8 cellular contexts compared by ENCODE assay signal in the genomic region with DNA sequence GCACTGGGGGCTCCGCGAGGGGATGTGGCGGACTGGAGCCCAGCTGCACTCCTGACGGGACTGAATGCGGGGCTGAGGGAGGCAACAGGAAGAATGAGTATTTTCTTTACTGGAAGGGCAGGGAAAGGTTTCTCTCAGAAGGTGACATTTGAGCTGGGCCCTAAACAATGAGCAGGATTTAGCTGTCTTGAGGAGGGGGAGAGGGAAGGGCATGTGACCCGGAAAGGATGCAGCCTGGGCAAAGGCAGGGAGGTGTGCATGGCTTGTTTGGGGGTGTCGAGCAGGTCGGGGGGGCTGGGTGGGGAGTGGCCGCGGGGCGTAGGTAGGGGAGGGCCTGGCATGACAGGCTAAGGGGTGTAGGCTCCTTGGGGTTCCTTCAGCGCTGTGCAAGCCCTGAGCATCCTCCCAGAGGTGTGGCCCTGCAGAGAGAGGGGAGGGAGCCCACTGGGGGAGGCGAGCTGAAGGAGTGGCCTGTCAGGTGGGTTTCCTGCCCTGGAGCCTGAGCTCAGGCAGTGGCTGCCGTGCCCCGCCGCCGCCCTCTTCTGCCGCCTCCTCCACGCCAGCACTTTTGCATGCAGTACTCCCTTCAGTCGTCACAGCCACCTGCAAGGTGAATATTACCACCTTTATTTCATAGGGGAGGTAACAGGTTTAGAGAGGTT. TPM values are rescaled to one million over a fixed set of nuclear protein-coding genes. Genes with fewer than 3 reads are reported as not detected.
A peak's percentile ranks its signal among the peaks of the same experiment; 100 is the strongest.
DNase-seq lines count a peak whose midpoint lies in the region; FAIRE-seq and TF ChIP-seq lines count a peak whose summit lies in the region.

No MANE protein-coding gene starts in this region.

- H3K36me3 ChIP-seq in breast epithelium (no peaks in the 10 kb centered on the region), MM.1S (replicated peaks; ENCODE audit: insufficient read depth, low read length) (no peaks in the 10 kb centered on the region), right atrium auricular region (no peaks in the 10 kb centered on the region)

- peaks cover 46% of the 10 kb centered on the region for H3F3A ChIP-seq in MM.1S (ENCODE audit: insufficient read depth, low read length)

- H3K27ac ChIP-seq in breast epithelium (peak overlapping the region; percentile 78 to 91), MM.1S (ENCODE audit: low read length) (peak overlapping the region; percentile 100), right atrium auricular region (peak overlapping the region; percentile 84 to 86)

- H3K27me3 Mint-ChIP-seq in MCF 10A (ENCODE audit: insufficient read depth, unreplicated experiment), result no peaks in the 10 kb centered on the region
- no peaks in the 10 kb centered on the region for H3K27me3 Mint-ChIP-seq in activated T-helper 1 cell treated with anti-CD3 and anti-CD28 coated beads, Interleukin-12 subunit alpha, Interleukin-12 subunit beta, Interleukin-2, Interleukin-4 antibody, amounts not matched to agents 30 ng/mL and 10 ng/mL and 1 ng/mL, durations not matched to agents 14 hours and 24 hours and 36 hours (ENCODE audit: insufficient read depth)

- no peaks in the 10 kb centered on the region for H3K36me3 Mint-ChIP-seq in MCF 10A (ENCODE audit: insufficient read depth, unreplicated experiment)
- H3K36me3 Mint-ChIP-seq in activated T-helper 1 cell treated with anti-CD3 and anti-CD28 coated beads, Interleukin-12 subunit alpha, Interleukin-12 subunit beta, Interleukin-2, Interleukin-4 antibody, amounts not matched to agents 30 ng/mL and 10 ng/mL and 1 ng/mL, durations not matched to agents 14 hours and 24 hours and 36 hours (ENCODE audit: low read depth), result peaks cover 2% of the 10 kb centered on the region

- H4K20me1 ChIP-seq in MM.1S (ENCODE audit: insufficient read depth, low read length), result no peaks in the 10 kb centered on the region

- intact Hi-C loops in breast epithelium (cut with DNase I; ENCODE audit: low total_unique reads), result no loop called here
- intact Hi-C loops in MCF 10A (cut with micrococcal nuclease), result loop anchor here (5.0 kb wide), 1 partner anchor 52 kb away; a partner anchor contains a TSS
- intact Hi-C loops in activated T-helper 1 cell treated with anti-CD3 and anti-CD28 coated beads, Interleukin-12 subunit alpha, Interleukin-12 subunit beta, Interleukin-2, Interleukin-4 antibody, amounts not matched to agents 30 ng/mL and 10 ng/mL and 1 ng/mL, durations not matched to agents 14 hours and 24 hours and 36 hours (cut with micrococcal nuclease), result loop anchor here (1.0 to 10.0 kb wide), 13 partner anchors 11 to 973 kb away; a partner anchor contains a TSS

- no TSS peak for BruUV-seq in MCF 10A (replicated peaks; lab: Mats Ljungman, UMichigan)

- H3K4me2 ChIP-seq in MM.1S (ENCODE audit: low read depth, low read length), result peak overlapping the region; percentile 96

- H3K9me3 ChIP-seq in breast epithelium (no peaks in the 10 kb centered on the region), MM.1S (replicated peaks; ENCODE audit: insufficient read depth, low read length) (no peaks in the 10 kb centered on the region), right atrium auricular region (no peaks in the 10 kb centered on the region)

- H3K4me1 Mint-ChIP-seq in MCF 10A (ENCODE audit: insufficient read depth, unreplicated experiment), result peaks cover 21% of the 10 kb centered on the region
- peaks cover 75% of the 10 kb centered on the region for H3K4me1 Mint-ChIP-seq in activated T-helper 1 cell treated with anti-CD3 and anti-CD28 coated beads, Interleukin-12 subunit alpha, Interleukin-12 subunit beta, Interleukin-2, Interleukin-4 antibody, amounts not matched to agents 30 ng/mL and 10 ng/mL and 1 ng/mL, durations not matched to agents 14 hours and 24 hours and 36 hours (ENCODE audit: low read depth)

- CTCF ChIA-PET in MCF 10A (lab: Yijun Ruan, JAX), result interaction anchor here (0.6 kb wide), 1 partner anchor 27 kb away, joined by 3 read pairs; no protein-coding TSS in a partner anchor

- H3K9me3 Mint-ChIP-seq in MCF 10A (ENCODE audit: unreplicated experiment), result no peaks in the 10 kb centered on the region
- no peaks in the 10 kb centered on the region for H3K9me3 Mint-ChIP-seq in activated T-helper 1 cell treated with anti-CD3 and anti-CD28 coated beads, Interleukin-12 subunit alpha, Interleukin-12 subunit beta, Interleukin-2, Interleukin-4 antibody, amounts not matched to agents 30 ng/mL and 10 ng/mL and 1 ng/mL, durations not matched to agents 14 hours and 24 hours and 36 hours

- no peaks in the 10 kb centered on the region; the same call in 1 of the 2 replicates for H3K79me2 ChIP-seq in MM.1S (ENCODE audit: low read length)

- no peaks in the 10 kb centered on the region for H3K9me2 ChIP-seq in MM.1S (replicated peaks; ENCODE audit: insufficient read depth, low read length)

- H3K9ac ChIP-seq in MM.1S (ENCODE audit: low read length), result peak overlapping the region; percentile 100

- no peak for FAIRE-seq in HTR-8/SVneo (lab: Jason Lieb, UNC)

- H3K4me1 ChIP-seq in breast epithelium (peaks cover 0 to 15% of the 10 kb centered on the region in 2 donors), MM.1S (ENCODE audit: low read length) (peaks cover 51% of the 10 kb centered on the region), right atrium auricular region (peaks cover 9 to 59% of the 10 kb centered on the region in 2 donors)

- H3K27me3 ChIP-seq in breast epithelium (no peaks in the 10 kb centered on the region), MM.1S (replicated peaks; ENCODE audit: insufficient read depth, low read length) (no peaks in the 10 kb centered on the region), right atrium auricular region (no peaks in the 10 kb centered on the region)

- no peak overlapping the region for H3K4me3 Mint-ChIP-seq in MCF 10A (ENCODE audit: unreplicated experiment)
- peak overlapping the region; percentile 93 for H3K4me3 Mint-ChIP-seq in activated T-helper 1 cell treated with anti-CD3 and anti-CD28 coated beads, Interleukin-12 subunit alpha, Interleukin-12 subunit beta, Interleukin-2, Interleukin-4 antibody, amounts not matched to agents 30 ng/mL and 10 ng/mL and 1 ng/mL, durations not matched to agents 14 hours and 24 hours and 36 hours

- H2AFZ ChIP-seq in MM.1S (ENCODE audit: low read length), result 0 out of 2 replicates have a peak overlapping the region, but pooled peaks have one; percentile 20

- POLR2A ChIA-PET in MCF 10A (lab: Yijun Ruan, JAX), result no interaction called here

- H3K4me3 ChIP-seq in breast epithelium (peak overlapping the region; percentile 9 to 64 (median 38)), MM.1S (ENCODE audit: low read length) (peak overlapping the region; percentile 72), right atrium auricular region (peak overlapping the region; percentile 1 to 34)

- no peak for TF ChIP-seq CTCF in breast epithelium (IDR thresholded peaks at IDR 0.05)
- TF ChIP-seq CTCF in MCF 10A (IDR thresholded peaks at IDR 0.05; ENCODE audit: unreplicated experiment), result no peak
- no peak for TF ChIP-seq CTCF in MM.1S (IDR thresholded peaks at IDR 0.05; ENCODE audit: low read length)
- no peak for TF ChIP-seq CTCF in right atrium auricular region (IDR thresholded peaks at IDR 0.05)

- no peak for TF ChIP-seq POLR2A in breast epithelium (IDR thresholded peaks at IDR 0.05)

- no peak for DNase-seq in breast epithelium (ENCODE audit: low spot score in 2 of 2)
- DNase-seq in MCF 10A (ENCODE audit: unreplicated experiment), result no peak
- DNase-seq in MM.1S, result peak; percentile 98
- peak; percentile 86 for DNase-seq in activated T-helper 1 cell treated with anti-CD3 and anti-CD28 coated beads, Interleukin-12 subunit alpha, Interleukin-12 subunit beta, Interleukin-2, Interleukin-4 antibody, amounts not matched to agents 30 ng/mL and 10 ng/mL and 1 ng/mL, durations not matched to agents 14 hours and 24 hours and 36 hours (ENCODE audit: low spot score)
- DNase-seq in right atrium auricular region (ENCODE audit: low spot score), result no peak
- peak; percentile 56 for DNase-seq in stimulated activated CD4-positive, alpha-beta T cell treated with anti-CD3 and anti-CD28 coated beads, Interleukin-12 subunit alpha, Interleukin-12 subunit beta, amount 100 ng/mL, for 4 hours
- no peak for DNase-seq in HTR-8/SVneo (ENCODE audit: insufficient read length, low spot score)
- DNase-seq in HuH-7 (ENCODE audit: low spot score), result no peak

- H3K27ac Mint-ChIP-seq in MCF 10A (ENCODE audit: low read depth, unreplicated experiment), result no peak overlapping the region
- H3K27ac Mint-ChIP-seq in activated T-helper 1 cell treated with anti-CD3 and anti-CD28 coated beads, Interleukin-12 subunit alpha, Interleukin-12 subunit beta, Interleukin-2, Interleukin-4 antibody, amounts not matched to agents 30 ng/mL and 10 ng/mL and 1 ng/mL, durations not matched to agents 14 hours and 24 hours and 36 hours, result peak overlapping the region; percentile 100

RNA-seq across cellular contexts. Expression of a gene that starts 17.2 kb away (rescaled TPM):
- total RNA-seq in breast epithelium (1 to 10 TPM; 3.2 to 7.8 (median 7.2) TPM), MCF 10A (2022) (0.16 and 0.66 TPM in 2 replicates), right atrium auricular region (1 to 10 TPM in 1 of 2 donors, under 1 TPM in 1; 0.96 to 2.2 TPM)
- 0.93 and 1.3 TPM in 2 replicates for total RNA-seq in activated T-helper 1 cell treated with anti-CD3 and anti-CD28 coated beads, Interleukin-12 subunit alpha, Interleukin-12 subunit beta, Interleukin-2, Interleukin-4 antibody, amounts not matched to agents 30 ng/mL and 10 ng/mL and 1 ng/mL, durations not matched to agents 14 hours and 24 hours and 36 hours

RNA-seq across cellular contexts. Expression of a gene that starts 52.8 kb away (rescaled TPM):
- 10 to 100 TPM; 21.1 to 33.3 (median 26.5) TPM for total RNA-seq in breast epithelium
- 2.0 and 2.7 TPM in 2 replicates for total RNA-seq in MCF 10A (2022)
- total RNA-seq in activated T-helper 1 cell treated with anti-CD3 and anti-CD28 coated beads, Interleukin-12 subunit alpha, Interleukin-12 subunit beta, Interleukin-2, Interleukin-4 antibody, amounts not matched to agents 30 ng/mL and 10 ng/mL and 1 ng/mL, durations not matched to agents 14 hours and 24 hours and 36 hours, result 17.0 and 17.8 TPM in 2 replicates
- total RNA-seq in right atrium auricular region, result 10 to 100 TPM in 1 of 2 donors, 1 to 10 TPM in 1; 6.3 to 19.4 TPM

Comparison
In these comparisons a context has a peak if more than half of its experiments do, and no peak if none do; other contexts are left out.
1. DNase-seq: peak in MM.1S (single experiment), activated T-helper 1 cell treated with anti-CD3 and anti-CD28 coated beads, Interleukin-12 subunit alpha, Interleukin-12 subunit beta, Interleukin-2, Interleukin-4 antibody, amounts not matched to agents 30 ng/mL and 10 ng/mL and 1 ng/mL, durations not matched to agents 14 hours and 24 hours and 36 hours (single experiment) and stimulated activated CD4-positive, alpha-beta T cell treated with anti-CD3 and anti-CD28 coated beads, Interleukin-12 subunit alpha, Interleukin-12 subunit beta, amount 100 ng/mL, for 4 hours (single experiment); none in breast epithelium (0 of 2), MCF 10A (single experiment), right atrium auricular region (single experiment), HTR-8/SVneo (single experiment) and HuH-7 (single experiment).
2. H3K4me3 ChIP-seq: peak in every context shown above with its lines; median percentile 72 in MM.1S; 38 in breast epithelium; 18 in right atrium auricular region.
3. Peak in every context shown above with its lines, with median percentiles within 50 percentile points of each other: H3K27ac ChIP-seq.